ENCODE assay signal across 8 cellular contexts in the genomic region with DNA sequence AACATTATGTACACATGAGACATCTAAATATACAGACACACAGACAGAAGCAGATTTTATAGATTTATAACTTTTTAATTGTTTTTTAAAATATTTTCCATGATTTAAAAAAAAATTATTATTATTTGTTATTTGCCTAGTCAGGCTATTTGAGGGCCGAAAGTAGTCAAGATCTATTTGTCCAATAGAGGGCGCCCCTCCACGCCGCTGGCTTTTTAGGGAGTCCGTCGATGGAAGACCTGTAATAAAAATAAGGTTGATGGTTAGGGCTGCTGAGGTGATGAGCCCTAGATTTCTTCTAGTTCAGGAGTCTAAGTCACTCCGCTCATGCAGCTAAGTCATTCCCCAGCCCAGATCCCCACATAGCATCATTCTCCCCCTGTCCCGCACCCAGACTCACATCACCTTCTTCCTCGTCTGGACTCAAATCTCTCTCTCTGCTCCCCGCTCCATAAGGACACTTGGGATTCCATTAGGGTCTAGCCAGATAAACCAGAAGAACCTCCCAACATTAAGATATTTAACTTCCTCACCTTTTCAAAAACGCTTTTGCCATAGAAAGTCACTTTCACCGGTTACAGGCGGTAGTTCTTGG. TPM values are rescaled to one million over a fixed set of nuclear protein-coding genes. Genes with fewer than 3 reads are reported as not detected.
DNase-seq lines count a peak whose midpoint lies in the region; TF ChIP-seq lines count a peak whose summit lies in the region.

No MANE protein-coding gene starts in this region.

- peaks cover 9% of the 10 kb centered on the region for H3K27me3 Mint-ChIP-seq in progenitor cell of endocrine pancreas

- peaks cover 3% of the 10 kb centered on the region for H3K27me3 ChIP-seq in fibroblast of lung (ENCODE audit: control insufficient read depth, insufficient read depth, low read length)

- H3K4me1 Mint-ChIP-seq in progenitor cell of endocrine pancreas (ENCODE audit: low read depth), result no peaks in the 10 kb centered on the region

- DNase-seq in DMS153 (lab: John Stamatoyannopoulos, UW) (peak; percentile 13), DMS153 treated with DMSO at 0.1 percent for 48 hours (lab: John Stamatoyannopoulos, UW; ENCODE audit: unreplicated experiment) (no peak), NCI-H748 treated with DMSO at 0.1 percent for 48 hours (lab: John Stamatoyannopoulos, UW) (peak; percentile 20), fibroblast of lung (ENCODE audit: low read depth in 2 of 2) (peak in 1 of 2 donors; percentile 21), progenitor cell of endocrine pancreas (ENCODE audit: low spot score, unreplicated experiment) (no peak), COLO829 (ENCODE audit: low spot score) (no peak), superior temporal gyrus (ENCODE audit: extremely low spot score) (no peak)
- peak; percentile 87 for DNase-seq in activated CD8-positive, alpha-beta memory T cell treated with anti-CD3 and anti-CD28 coated beads, Interleukin-2, amount 50 U/mL, for 48 hours

- no peak overlapping the region for H3K4me3 Mint-ChIP-seq in progenitor cell of endocrine pancreas (ENCODE audit: low read depth)

- H3K9me3 ChIP-seq in fibroblast of lung (ENCODE audit: control insufficient read depth, insufficient read depth, low read depth, low read length), result no peaks in the 10 kb centered on the region

- H3K9ac ChIP-seq in fibroblast of lung (ENCODE audit: insufficient read depth, low read length), result no peak overlapping the region

- peaks cover 21% of the 10 kb centered on the region for H3K9me3 Mint-ChIP-seq in progenitor cell of endocrine pancreas (ENCODE audit: low read depth)

- no peaks in the 10 kb centered on the region for H3K36me3 ChIP-seq in fibroblast of lung (ENCODE audit: control insufficient read depth, insufficient read depth, low read length)

- H2AFZ ChIP-seq in fibroblast of lung (ENCODE audit: low read length), result no peak overlapping the region

- H3K27ac ChIP-seq in fibroblast of lung (ENCODE audit: insufficient read depth, low read length), result no peak overlapping the region

- H3K4me1 ChIP-seq in fibroblast of lung (ENCODE audit: control insufficient read depth, extremely low read depth, insufficient read depth, low read length), result no peaks in the 10 kb centered on the region

- no peaks in the 10 kb centered on the region for H3K36me3 Mint-ChIP-seq in progenitor cell of endocrine pancreas (ENCODE audit: insufficient read depth)

- no peak overlapping the region for H3K4me3 ChIP-seq in fibroblast of lung (replicated peaks in 1 of 4; ENCODE audit: control extremely low read depth in 1 of 4, insufficient read depth in 1 of 4, low read depth in 3 of 4, low read length in 4 of 4)

- H3K4me2 ChIP-seq in fibroblast of lung (ENCODE audit: extremely low read depth, insufficient read depth, low read length), result no peak overlapping the region

- no peaks in the 10 kb centered on the region for H4K20me1 ChIP-seq in fibroblast of lung (ENCODE audit: control insufficient read depth, extremely low read depth, insufficient read depth, low read length)

- no peak overlapping the region for H3K27ac Mint-ChIP-seq in progenitor cell of endocrine pancreas

- TF ChIP-seq CTCF in fibroblast of lung (conservative IDR thresholded peaks at IDR 0.05 in 1 of 2, IDR thresholded peaks at IDR 0.05 in 1 of 2; ENCODE audit: low read depth in 1 of 2, low read length in 2 of 2), result peak; percentile 42 to 47
- TF ChIP-seq CTCF in progenitor cell of endocrine pancreas (IDR thresholded peaks at IDR 0.05; ENCODE audit: unreplicated experiment), result peak; percentile 51

- H3K79me2 ChIP-seq in fibroblast of lung (ENCODE audit: control insufficient read depth, insufficient read depth, low read length), result no peaks in the 10 kb centered on the region

RNA-seq across cellular contexts. Expression of gene CEACAM21, which starts 33.9 kb away (rescaled TPM):
- total RNA-seq in fibroblast of lung, result not detected in 2 replicates
- not detected in 2 replicates for polyA plus RNA-seq in fibroblast of lung
- polyA plus RNA-seq in fibroblast of lung (2012), result not detected in 2 replicates
- polyA minus RNA-seq in fibroblast of lung (ENCODE audit: low replicate concordance), result not detected in 2 replicates
- not detected in 2 replicates for total RNA-seq in progenitor cell of endocrine pancreas

Comparison
In these comparisons a context has a peak if more than half of its experiments do, and no peak if none do; other contexts are left out.
1. DNase-seq: peak in DMS153 (single experiment), NCI-H748 treated with DMSO at 0.1 percent for 48 hours (single experiment) and activated CD8-positive, alpha-beta memory T cell treated with anti-CD3 and anti-CD28 coated beads, Interleukin-2, amount 50 U/mL, for 48 hours (single experiment); none in DMS153 treated with DMSO at 0.1 percent for 48 hours (single experiment), progenitor cell of endocrine pancreas (single experiment), COLO829 (single experiment) and superior temporal gyrus (single experiment).